28 cellular contexts compared by ENCODE assay signal in the genomic region with DNA sequence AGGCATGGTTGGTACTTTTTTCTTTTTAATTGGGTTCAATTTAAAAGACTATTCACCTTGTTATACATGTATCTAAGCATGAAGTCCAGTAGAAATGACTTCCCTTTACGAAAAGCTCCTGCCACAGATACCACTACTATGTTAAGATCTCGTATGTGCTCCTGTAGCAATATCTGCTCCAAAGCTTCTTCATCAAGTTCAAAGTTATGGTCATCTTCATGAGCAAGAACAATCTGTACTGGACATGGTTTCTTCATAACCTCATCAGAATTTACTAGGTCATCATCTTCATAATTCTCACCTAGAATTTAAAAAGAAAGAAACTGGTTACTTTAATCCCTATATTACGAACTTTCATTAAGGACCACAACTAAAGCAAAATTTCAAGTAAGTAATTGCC.
"Had no signal": no experiment of that assay in that cellular context is flagged by ENCODE, and none has a peak within 500 bp of the region (broad histone marks: within the 10 kb centered on the region; RNA-seq: fewer than 3 reads in every experiment).

No MANE protein-coding gene starts in this region.

- H3K27ac ChIP-seq: stomach, suprapubic skin, testis, thoracic aorta, thyroid gland, tibial artery, tibial nerve, transverse colon, upper lobe of left lung, upper lobe of right lung, uterus, vagina had no signal

- H3K4me3 Mint-ChIP-seq: stimulated activated effector memory CD8-positive, alpha-beta T cell treated with anti-CD3 and anti-CD28 coated beads, Interleukin-12 subunit alpha, Interleukin-12 subunit beta, amount 100 ng/mL, for 72 hours; stimulated activated memory B cell treated with anti-CD40 and anti-IgM and Interleukin-4, amounts not matched to agents 10 μg/mL and 1 μg/mL and 100 μg/mL, for 72 hours; stimulated activated naive B cell treated with anti-CD40 and anti-IgM and Interleukin-4, amounts not matched to agents 10 μg/mL and 1 μg/mL and 100 μg/mL, for 72 hours; stimulated activated naive CD8-positive, alpha-beta T cell treated with anti-CD3 and anti-CD28 coated beads, Interleukin-15, amount 100 ng/mL, for 72 hours; stimulated activated naive CD8-positive, alpha-beta T cell treated with anti-CD3 and anti-CD28 coated beads, Interleukin-15, Interleukin-2, amounts not matched to agents 100 ng/mL and 50 ng/mL, for 24 hours; type B pancreatic cell had no signal

- H3K9me3 ChIP-seq: stomach, suprapubic skin, testis, thoracic aorta, thyroid gland, tibial artery, tibial nerve, transverse colon, upper lobe of left lung, upper lobe of right lung, uterus, vagina had no signal

- H3K27me3 ChIP-seq: stomach, suprapubic skin, testis, thyroid gland, tibial artery, tibial nerve, transverse colon, upper lobe of left lung, upper lobe of right lung, uterus, vagina had no signal

- H3K4me1 ChIP-seq: suprapubic skin, testis, thyroid gland, upper lobe of left lung, upper lobe of right lung had no signal

- DNase-seq: stimulated activated CD4-positive, alpha-beta T cell treated with anti-CD3 and anti-CD28 coated beads, Interleukin-2, amount 100 ng/mL, for 48 hours; stimulated activated CD4-positive, alpha-beta T cell treated with anti-CD3 and anti-CD28 coated beads, Interleukin-4, amount 100 ng/mL, for 1 hour; stimulated activated CD4-positive, alpha-beta T cell treated with anti-CD3 and anti-CD28 coated beads, Interleukin-4, amount 100 ng/mL, for 24 hours; stimulated activated CD4-positive, alpha-beta T cell treated with anti-CD3 and anti-CD28 coated beads, Interleukin-4, amount 100 ng/mL, for 4 hours; stimulated activated CD8-positive, alpha-beta memory T cell treated with anti-CD3 and anti-CD28 coated beads, Interleukin-4, amount 100 ng/mL, for 48 hours; stimulated activated naive B cell treated with anti-CD40 and anti-IgM and Interleukin-4, amounts not matched to agents 10 μg/mL and 1 μg/mL and 100 μg/mL, for 72 hours; stimulated activated naive CD4-positive, alpha-beta T cell; stimulated activated naive CD4-positive, alpha-beta T cell treated with Interleukin-2 at 50 U/mL for 16 hours; stimulated activated naive CD8-positive, alpha-beta T cell treated with anti-CD3 and anti-CD28 coated beads, Interleukin-15, amount 100 ng/mL, for 72 hours; stimulated activated naive CD8-positive, alpha-beta T cell treated with anti-CD3 and anti-CD28 coated beads, Interleukin-15, Interleukin-2, amounts not matched to agents 100 U/mL and 50 U/mL, for 24 hours; stomach; substantia nigra; testis; thyroid gland; tibial artery; transverse colon; trophoblast cell; upper lobe of left lung; upper lobe of right lung; uterus had no signal

- ATAC-seq: stimulated activated effector memory CD8-positive, alpha-beta T cell treated with anti-CD3 and anti-CD28 coated beads, Interleukin-12 subunit alpha, Interleukin-12 subunit beta, amount 100 ng/mL, for 72 hours; stimulated activated memory B cell treated with anti-CD40 and anti-IgM and Interleukin-4, amounts not matched to agents 10 μg/mL and 1 μg/mL and 100 μg/mL, for 72 hours; stimulated activated naive B cell treated with anti-CD40 and anti-IgM and Interleukin-4, amounts not matched to agents 10 μg/mL and 1 μg/mL and 100 μg/mL, for 72 hours; stimulated activated naive CD8-positive, alpha-beta T cell treated with anti-CD3 and anti-CD28 coated beads, Interleukin-15, amount 100 ng/mL, for 72 hours; stimulated activated naive CD8-positive, alpha-beta T cell treated with anti-CD3 and anti-CD28 coated beads, Interleukin-15, Interleukin-2, amounts not matched to agents 100 U/mL and 50 U/mL, for 24 hours; upper lobe of right lung had no signal

- H3K27me3 Mint-ChIP-seq: stimulated activated memory B cell treated with anti-CD40 and anti-IgM and Interleukin-4, amounts not matched to agents 10 μg/mL and 1 μg/mL and 100 μg/mL, for 72 hours; stimulated activated naive B cell treated with anti-CD40 and anti-IgM and Interleukin-4, amounts not matched to agents 10 μg/mL and 1 μg/mL and 100 μg/mL, for 72 hours; stimulated activated naive CD8-positive, alpha-beta T cell treated with anti-CD3 and anti-CD28 coated beads, Interleukin-15, amount 100 ng/mL, for 72 hours; stimulated activated naive CD8-positive, alpha-beta T cell treated with anti-CD3 and anti-CD28 coated beads, Interleukin-15, Interleukin-2, amounts not matched to agents 100 ng/mL and 50 ng/mL, for 24 hours; type B pancreatic cell had no signal

- H3K4me3 ChIP-seq: stomach, suprapubic skin, testis, thoracic aorta, thyroid gland, tibial artery, tibial nerve, transverse colon, upper lobe of left lung, upper lobe of right lung, uterus, vagina had no signal

- H3K27ac Mint-ChIP-seq: stimulated activated effector memory CD8-positive, alpha-beta T cell treated with anti-CD3 and anti-CD28 coated beads, Interleukin-12 subunit alpha, Interleukin-12 subunit beta, amount 100 ng/mL, for 72 hours; stimulated activated naive B cell treated with anti-CD40 and anti-IgM and Interleukin-4, amounts not matched to agents 10 μg/mL and 1 μg/mL and 100 μg/mL, for 72 hours; stimulated activated naive CD8-positive, alpha-beta T cell treated with anti-CD3 and anti-CD28 coated beads, Interleukin-15, amount 100 ng/mL, for 72 hours; stimulated activated naive CD8-positive, alpha-beta T cell treated with anti-CD3 and anti-CD28 coated beads, Interleukin-15, Interleukin-2, amounts not matched to agents 100 ng/mL and 50 ng/mL, for 24 hours; type B pancreatic cell had no signal

- H3K36me3 ChIP-seq: uterus had no signal

- H3K4me1 Mint-ChIP-seq: stimulated activated effector memory CD8-positive, alpha-beta T cell treated with anti-CD3 and anti-CD28 coated beads, Interleukin-12 subunit alpha, Interleukin-12 subunit beta, amount 100 ng/mL, for 72 hours; stimulated activated naive B cell treated with anti-CD40 and anti-IgM and Interleukin-4, amounts not matched to agents 10 μg/mL and 1 μg/mL and 100 μg/mL, for 72 hours; stimulated activated naive CD8-positive, alpha-beta T cell treated with anti-CD3 and anti-CD28 coated beads, Interleukin-15, amount 100 ng/mL, for 72 hours had no signal
